Comparison of ENCODE assay signal across 1 cellular context in genomic region chr16:24318670-24319069, GRCh38.
TF ChIP-seq lines count a peak whose summit lies in the region.

No MANE protein-coding gene starts in this region.

TF ChIP-seq in H1, 55 proteins besides CTCF, POLR2A, EP300 and RAD21 (continued from another document):
- TF ChIP-seq NRF1 (IDR thresholded peaks at IDR 0.05; ENCODE audit: low read depth, low read length): no peak
- no peak for TF ChIP-seq CHD7 (IDR thresholded peaks at IDR 0.05; ENCODE audit: insufficient replicate concordance, low read length)
- TF ChIP-seq SIN3A (conservative IDR thresholded peaks at IDR 0.05 in 1 of 2, IDR thresholded peaks at IDR 0.05 in 1 of 2; ENCODE audit: low read depth in 1 of 2, low read length in 2 of 2): no peak
- TF ChIP-seq MAFK (IDR thresholded peaks at IDR 0.05; ENCODE audit: low read depth, low read length): no peak
- TF ChIP-seq USF2 (IDR thresholded peaks at IDR 0.05; ENCODE audit: low read length): no peak
- TF ChIP-seq TEAD4 (IDR thresholded peaks at IDR 0.05; ENCODE audit: low read depth, low read length): peak; percentile 53; the same call in 1 of the 2 replicates
- TF ChIP-seq KDM1A (IDR thresholded peaks at IDR 0.05; ENCODE audit: borderline replicate concordance, low read length): no peak
- TF ChIP-seq BRCA1 (IDR thresholded peaks at IDR 0.05; ENCODE audit: low read depth, low read length): peak; percentile 70
- TF ChIP-seq RFX5 (IDR thresholded peaks at IDR 0.05; ENCODE audit: borderline replicate concordance, low read depth, low read length): no peak
